Comparison of ENCODE assay signal across 10 cellular contexts in genomic region chr9:70392189-70392588, GRCh38. TPM values are rescaled to one million over a fixed set of nuclear protein-coding genes. Genes with fewer than 3 reads are reported as not detected.
DNase-seq lines count a peak whose midpoint lies in the region; ATAC-seq, FAIRE-seq and TF ChIP-seq lines count a peak whose summit lies in the region.
"Had no signal": no experiment of that assay in that cellular context is flagged by ENCODE, and none has a peak within 500 bp of the region (broad histone marks: within the 10 kb centered on the region; RNA-seq: fewer than 3 reads in every experiment).

No MANE protein-coding gene starts in this region.

- peaks cover 5% of the 10 kb centered on the region for H3K27me3 Mint-ChIP-seq in astrocyte (ENCODE audit: low read depth, unreplicated experiment)
- H3K27me3 Mint-ChIP-seq in endothelial cell (ENCODE audit: unreplicated experiment): peaks cover 4% of the 10 kb centered on the region
- no peaks in the 10 kb centered on the region for H3K27me3 Mint-ChIP-seq in CD8-positive, alpha-beta memory T cell

- no peak overlapping the region for H3K4me3 Mint-ChIP-seq in astrocyte (ENCODE audit: unreplicated experiment)
- H3K4me3 Mint-ChIP-seq in endothelial cell (ENCODE audit: unreplicated experiment): no peak overlapping the region
- H3K4me3 Mint-ChIP-seq in CD8-positive, alpha-beta memory T cell: peak overlapping the region in 2 of 7 donors; percentile 5 to 7

- peaks cover 88% of the 10 kb centered on the region for H3K79me2 ChIP-seq in astrocyte (ENCODE audit: insufficient read depth, low read length)

- H3K9me3 Mint-ChIP-seq in astrocyte (ENCODE audit: unreplicated experiment): no peaks in the 10 kb centered on the region
- no peaks in the 10 kb centered on the region for H3K9me3 Mint-ChIP-seq in endothelial cell (ENCODE audit: unreplicated experiment)
- no peaks in the 10 kb centered on the region for H3K9me3 Mint-ChIP-seq in CD8-positive, alpha-beta memory T cell

- H3K4me1 ChIP-seq in astrocyte (ENCODE audit: insufficient read depth, low read length) (peaks cover 16% of the 10 kb centered on the region), mucosa of descending colon (ENCODE audit: low read depth) (peaks cover 31% of the 10 kb centered on the region)
- peaks cover 80% of the 10 kb centered on the region for H3K4me1 ChIP-seq in CD8-positive, alpha-beta memory T cell (ENCODE audit: insufficient read depth, low read length)

- no peak overlapping the region for H3K27ac ChIP-seq in astrocyte (ENCODE audit: low read depth, low read length)
- no peak overlapping the region for H3K27ac ChIP-seq in CD8-positive, alpha-beta memory T cell (ENCODE audit: low read depth, low read length)

- H2AFZ ChIP-seq in astrocyte (ENCODE audit: low read depth, low read length): no peak overlapping the region

- peaks cover 96% of the 10 kb centered on the region for H4K20me1 ChIP-seq in astrocyte (ENCODE audit: insufficient read depth, low read length)

- H3K4me3 ChIP-seq in astrocyte (ENCODE audit: insufficient read depth, low read depth, low read length) (no peak overlapping the region), mucosa of descending colon (no peak overlapping the region)
- no peak overlapping the region for H3K4me3 ChIP-seq in CD8-positive, alpha-beta memory T cell (ENCODE audit: low read length)

- DNase-seq in COR-L47 (lab: John Stamatoyannopoulos, UW) (peak; percentile 11), astrocyte (ENCODE audit: low read depth) (no peak), mucosa of descending colon (peak in 1 of 3 donors; percentile 23), endothelial cell (ENCODE audit: low spot score) (no peak), NCI-H2196 treated with DMSO at 0.1 percent for 48 hours (lab: John Stamatoyannopoulos, UW; ENCODE audit: unreplicated experiment) (no peak)
- no peak for DNase-seq in effector CD4-positive, alpha-beta T cell
- DNase-seq in CD8-positive, alpha-beta memory T cell: no peak
- DNase-seq: activated gamma-delta T cell, NCI-H226 had no signal

- H3K36me3 ChIP-seq in astrocyte (ENCODE audit: insufficient read depth, low read length) (no peaks in the 10 kb centered on the region), mucosa of descending colon (ENCODE audit: low read depth) (no peaks in the 10 kb centered on the region)
- no peaks in the 10 kb centered on the region for H3K36me3 ChIP-seq in CD8-positive, alpha-beta memory T cell (ENCODE audit: insufficient read depth, low read length)

- ATAC-seq in HG03378 (IDR thresholded peaks at IDR 0.05; ENCODE audit: unreplicated experiment) (peak; percentile 62), mucosa of descending colon (peak; percentile 61)

- no peak overlapping the region for H3K9ac ChIP-seq in astrocyte (ENCODE audit: low read length)

- peak; percentile 28 for TF ChIP-seq CTCF in astrocyte (IDR thresholded peaks at IDR 0.05; ENCODE audit: insufficient read depth, low read depth, low read length)
- no peak for TF ChIP-seq CTCF in mucosa of descending colon (IDR thresholded peaks at IDR 0.05)
- TF ChIP-seq CTCF in endothelial cell (IDR thresholded peaks at IDR 0.05; ENCODE audit: unreplicated experiment): no peak

- intact Hi-C loops in mucosa of descending colon (cut with DNase I, micrococcal nuclease): no loop called here

- H3K27me3 ChIP-seq in astrocyte (ENCODE audit: insufficient read depth, low read length): no peaks in the 10 kb centered on the region
- no peaks in the 10 kb centered on the region for H3K27me3 ChIP-seq in CD8-positive, alpha-beta memory T cell (ENCODE audit: insufficient read depth, low read length, poor library complexity, severe bottlenecking)

- H3K4me2 ChIP-seq in astrocyte (ENCODE audit: low read length): no peak overlapping the region

- no peak for FAIRE-seq in astrocyte (lab: Jason Lieb, UNC)

- H3K9me3 ChIP-seq in astrocyte (ENCODE audit: insufficient read depth, low read depth, low read length) (no peaks in the 10 kb centered on the region), mucosa of descending colon (no peaks in the 10 kb centered on the region)
- no peaks in the 10 kb centered on the region for H3K9me3 ChIP-seq in CD8-positive, alpha-beta memory T cell (ENCODE audit: low read length)

- H3K4me1 Mint-ChIP-seq in astrocyte (ENCODE audit: low read depth, unreplicated experiment) (peaks cover 14% of the 10 kb centered on the region), endothelial cell (ENCODE audit: unreplicated experiment) (peaks cover 19% of the 10 kb centered on the region)
- H3K4me1 Mint-ChIP-seq in CD8-positive, alpha-beta memory T cell: peaks cover 70 to 91% (median 91%) of the 10 kb centered on the region in 3 donors

- POLR2A ChIA-PET in CD8-positive, alpha-beta memory T cell (lab: Charles Lee): no interaction called here

- H3K27ac Mint-ChIP-seq in astrocyte (ENCODE audit: unreplicated experiment) (no peak overlapping the region), endothelial cell (ENCODE audit: unreplicated experiment) (no peak overlapping the region)
- H3K27ac Mint-ChIP-seq in CD8-positive, alpha-beta memory T cell: peak overlapping the region in 2 of 8 donors; percentile 62 to 66

- CTCF ChIA-PET in CD8-positive, alpha-beta memory T cell (lab: Charles Lee): interaction anchor here (1.6 kb wide), 2 partner anchors 19 to 29 kb away, joined by 4 to 7 read pairs; no protein-coding TSS in a partner anchor

- H3K36me3 Mint-ChIP-seq in astrocyte (ENCODE audit: low read depth, unreplicated experiment) (peaks cover 4% of the 10 kb centered on the region), endothelial cell (ENCODE audit: low read depth, unreplicated experiment) (no peaks in the 10 kb centered on the region)
- H3K36me3 Mint-ChIP-seq in CD8-positive, alpha-beta memory T cell: peaks cover 0 to 13% (median 8%) of the 10 kb centered on the region in 3 donors

RNA-seq across cellular contexts. Expression of gene KLF9, which starts 22.3 kb away (rescaled TPM):
- total RNA-seq in astrocyte (4.7 and 4.9 TPM in 2 replicates), mucosa of descending colon (100 to 1,000 TPM in 1 of 3 donors, 10 to 100 TPM in 2; 29.5 to 104 (median 45.4) TPM), endothelial cell (ENCODE audit: unreplicated experiment) (0.87 TPM)
- total RNA-seq in CD8-positive, alpha-beta memory T cell: 10 to 100 TPM; 19.2 to 20.2 TPM
- polyA plus RNA-seq in CD8-positive, alpha-beta memory T cell: 3.9 TPM
